Comparison of ENCODE assay signal across 10 cellular contexts in genomic region chr17:28925912-28926365, GRCh38. TPM values are rescaled to one million over a fixed set of nuclear protein-coding genes. Genes with fewer than 3 reads are reported as not detected.
DNase-seq lines count a peak whose midpoint lies in the region; ATAC-seq and TF ChIP-seq lines count a peak whose summit lies in the region.
"Had no signal": no experiment of that assay in that cellular context is flagged by ENCODE, and none has a peak within 500 bp of the region (broad histone marks: within the 10 kb centered on the region; RNA-seq: fewer than 3 reads in every experiment).

No MANE protein-coding gene starts in this region.

- H2AFZ ChIP-seq in neural progenitor cell (replicated peaks) = no peak overlapping the region

- H3K27me3 Mint-ChIP-seq in MCF 10A (ENCODE audit: insufficient read depth, unreplicated experiment) = no peaks in the 10 kb centered on the region
- H3K27me3 Mint-ChIP-seq in natural killer cell (ENCODE audit: low read depth in 2 of 2) = no peaks in the 10 kb centered on the region
- peaks cover 2% of the 10 kb centered on the region for H3K27me3 Mint-ChIP-seq in neural progenitor cell (ENCODE audit: insufficient read depth, low read depth)

- no peaks in the 10 kb centered on the region for H3K27me3 ChIP-seq in neural progenitor cell
- H3K27me3 ChIP-seq: cardiac muscle cell had no signal

- H4K20me1 ChIP-seq in neural progenitor cell (ENCODE audit: low read depth) = peaks cover 67% of the 10 kb centered on the region

- intact Hi-C loops in MCF 10A (cut with micrococcal nuclease) = no loop called here
- intact Hi-C loops in natural killer cell (cut with micrococcal nuclease) = loop anchor here (1.0 to 5.0 kb wide), 4 partner anchors 23 to 184 kb away; partner anchors contain the start of genes DHRS13 and TRAF4

- H3K79me2 ChIP-seq in neural progenitor cell (ENCODE audit: low read depth) = peaks cover 82% of the 10 kb centered on the region

- CTCF ChIA-PET in MCF 10A (lab: Yijun Ruan, JAX) = interaction anchor here (0.6 to 2.5 kb wide), 7 partner anchors 9 to 165 kb away, joined by 3 to 13 read pairs (median 4); no protein-coding TSS in a partner anchor

- H3K4me2 ChIP-seq in neural progenitor cell = no peak overlapping the region

- peak overlapping the region; percentile 62 for H3K27ac Mint-ChIP-seq in MCF 10A (ENCODE audit: low read depth, unreplicated experiment)
- H3K27ac Mint-ChIP-seq in natural killer cell = peak overlapping the region; percentile 92 to 100
- H3K27ac Mint-ChIP-seq in neural progenitor cell = no peak overlapping the region

- H3K36me3 Mint-ChIP-seq in MCF 10A (ENCODE audit: insufficient read depth, unreplicated experiment) (peaks cover 65% of the 10 kb centered on the region), natural killer cell (peaks cover 8% of the 10 kb centered on the region), neural progenitor cell (peaks cover 54% of the 10 kb centered on the region)

- POLR2A ChIA-PET in MCF 10A (lab: Yijun Ruan, JAX) = interaction anchor here (0.8 to 6.0 kb wide), 9 partner anchors 11 to 199 kb away, joined by 3 to 30 read pairs (median 6); no protein-coding TSS in a partner anchor

- no peaks in the 10 kb centered on the region for H3K4me1 ChIP-seq in neural progenitor cell

- no peak overlapping the region for H3K9ac ChIP-seq in neural progenitor cell

- BruUV-seq in MCF 10A (replicated peaks; lab: Mats Ljungman, UMichigan) = TSS peak; percentile 21

- ATAC-seq in natural killer cell = peak; percentile 86 to 95 (median 93)
- no peak for ATAC-seq in GM18870 (IDR thresholded peaks at IDR 0.05; ENCODE audit: unreplicated experiment)
- ATAC-seq in GM21786 (IDR thresholded peaks at IDR 0.05; ENCODE audit: unreplicated experiment) = no peak

- TF ChIP-seq CTCF in MCF 10A (IDR thresholded peaks at IDR 0.05; ENCODE audit: unreplicated experiment) = no peak
- TF ChIP-seq CTCF in natural killer cell (IDR thresholded peaks at IDR 0.05) = no peak
- no peak for TF ChIP-seq CTCF in neural progenitor cell (IDR thresholded peaks at IDR 0.05)

- H3K9me3 ChIP-seq in neural progenitor cell (ENCODE audit: low read depth) = no peaks in the 10 kb centered on the region
- H3K9me3 ChIP-seq: thoracic aorta had no signal

- H3K9me3 Mint-ChIP-seq in MCF 10A (ENCODE audit: unreplicated experiment) = no peaks in the 10 kb centered on the region
- H3K9me3 Mint-ChIP-seq in natural killer cell = no peaks in the 10 kb centered on the region
- no peaks in the 10 kb centered on the region for H3K9me3 Mint-ChIP-seq in neural progenitor cell

- DNase-seq in stimulated activated CD4-positive, alpha-beta T cell treated with anti-CD3 and anti-CD28 coated beads, Interleukin-15, amount 100 ng/mL, for 24 hours = peak; percentile 32
- no peak for DNase-seq in stimulated activated CD4-positive, alpha-beta T cell treated with anti-CD3 and anti-CD28 coated beads, Interleukin-2, amount 100 ng/mL, for 48 hours
- DNase-seq in SKM-1 treated with dmso at 0.1 percent for 144 hours (lab: John Stamatoyannopoulos, UW; ENCODE audit: unreplicated experiment) (peak; percentile 75), MCF 10A (ENCODE audit: unreplicated experiment) (peak; percentile 88), natural killer cell (peak; percentile 35), neural progenitor cell (ENCODE audit: low spot score) (no peak)

- H3K4me3 Mint-ChIP-seq in MCF 10A (ENCODE audit: unreplicated experiment) = no peak overlapping the region
- H3K4me3 Mint-ChIP-seq in natural killer cell = peak overlapping the region; percentile 86
- no peak overlapping the region for H3K4me3 Mint-ChIP-seq in neural progenitor cell

- H3K4me3 ChIP-seq in neural progenitor cell = no peak overlapping the region
- H3K4me3 ChIP-seq: cardiac muscle cell, thoracic aorta had no signal

- peaks cover 11% of the 10 kb centered on the region for H3K36me3 ChIP-seq in neural progenitor cell

- peaks cover 16% of the 10 kb centered on the region for H3F3A ChIP-seq in neural progenitor cell (ENCODE audit: low read depth)

- H3K4me1 Mint-ChIP-seq in MCF 10A (ENCODE audit: insufficient read depth, unreplicated experiment) = peaks cover 20% of the 10 kb centered on the region
- H3K4me1 Mint-ChIP-seq in natural killer cell = peaks cover 59 to 64% of the 10 kb centered on the region in 2 donors
- no peaks in the 10 kb centered on the region for H3K4me1 Mint-ChIP-seq in neural progenitor cell

- H3K27ac ChIP-seq in neural progenitor cell = no peak overlapping the region

RNA-seq across cellular contexts. Expression of gene DHRS13, which starts 23.1 kb away (rescaled TPM):
- 9.1 and 9.5 TPM in 2 replicates for total RNA-seq in MCF 10A (2022)
- 10 to 100 TPM; 22.5 to 27.3 (median 23.2) TPM for total RNA-seq in natural killer cell
- total RNA-seq in neural progenitor cell (ENCODE audit: low replicate concordance) = 25.6 and 36.0 TPM in 2 replicates

RNA-seq across cellular contexts. Expression of gene PHF12, which starts 25.4 kb away (rescaled TPM):
- total RNA-seq in MCF 10A (2022) (37.6 and 38.2 TPM in 2 replicates), natural killer cell (100 to 1,000 TPM; 163 to 177 (median 171) TPM), neural progenitor cell (ENCODE audit: low replicate concordance) (49.1 and 54.3 TPM in 2 replicates)

RNA-seq across cellular contexts. Expression of gene FLOT2, which starts 28.4 kb away (rescaled TPM):
- 98.5 and 126 TPM in 2 replicates for total RNA-seq in MCF 10A (2022)
- 100 to 1,000 TPM; 132 to 152 (median 152) TPM for total RNA-seq in natural killer cell
- total RNA-seq in neural progenitor cell (ENCODE audit: low replicate concordance) = 84.0 and 131 TPM in 2 replicates

Comparison
In these comparisons a context has a peak if more than half of its experiments do, and no peak if none do; other contexts are left out.
1. DNase-seq: peak in stimulated activated CD4-positive, alpha-beta T cell treated with anti-CD3 and anti-CD28 coated beads, Interleukin-15, amount 100 ng/mL, for 24 hours (single experiment), SKM-1 treated with dmso at 0.1 percent for 144 hours (single experiment), MCF 10A (single experiment) and natural killer cell (single experiment); none in stimulated activated CD4-positive, alpha-beta T cell treated with anti-CD3 and anti-CD28 coated beads, Interleukin-2, amount 100 ng/mL, for 48 hours (0 of 2) and neural progenitor cell (single experiment).
2. ATAC-seq: peak in natural killer cell (3 of 3); none in GM18870 (single experiment) and GM21786 (single experiment).